In genomic region chr7:102988088-102988487, GRCh38 we compare ENCODE assay signal across 35 cellular contexts.
"Had no signal": no experiment of that assay in that cellular context is flagged by ENCODE, and none has a peak within 500 bp of the region (broad histone marks: within the 10 kb centered on the region; RNA-seq: fewer than 3 reads in every experiment).

No MANE protein-coding gene starts in this region.

- H3K4me3 ChIP-seq: adrenal gland, body of pancreas, colonic mucosa, dorsolateral prefrontal cortex had no signal

- ATAC-seq: activated CD4-positive, alpha-beta T cell treated with anti-CD3 and anti-CD28 coated beads for 36 hours; activated CD8-positive, alpha-beta memory T cell treated with anti-CD3 and anti-CD28 coated beads, Interleukin-2, amount 10 ng/mL, durations not matched to agents 7 days and 5 days; activated CD8-positive, alpha-beta T cell treated with anti-CD3 and anti-CD28 coated beads, Interleukin-2, amount 10 ng/mL, durations not matched to agents 7 days and 5 days; activated naive CD8-positive, alpha-beta T cell treated with anti-CD3 and anti-CD28 coated beads, Interleukin-2, amount 50 U/mL, for 24 hours; body of pancreas; esophagus mucosa; T-helper 17 cell had no signal

- H3K27me3 Mint-ChIP-seq: activated CD4-positive, alpha-beta memory T cell treated with anti-CD3 and anti-CD28 coated beads for 36 hours; activated CD4-positive, alpha-beta T cell treated with anti-CD3 and anti-CD28 coated beads for 36 hours; activated CD4-positive, alpha-beta T cell treated with anti-CD3 and anti-CD28 coated beads, Interleukin-2, amount 10 ng/mL, durations not matched to agents 24 days and 14 days; activated CD8-positive, alpha-beta memory T cell treated with anti-CD3 and anti-CD28 coated beads, Interleukin-2, amount 10 ng/mL, durations not matched to agents 7 days and 5 days; activated naive CD4-positive, alpha-beta T cell treated with anti-CD3 and anti-CD28 coated beads, Interleukin-2, amount 50 U/mL, for 24 hours; activated naive CD8-positive, alpha-beta T cell treated with anti-CD3 and anti-CD28 coated beads for 36 hours; activated naive CD8-positive, alpha-beta T cell treated with anti-CD3 and anti-CD28 coated beads, Interleukin-2, amount 50 U/mL, for 24 hours; dendritic cell treated with granulocyte-macrophage colony-stimulating factor and Interleukin-4, amounts not matched to agents 40 ng/mL and 50 ng/mL, for 4 days had no signal

- H3K4me3 Mint-ChIP-seq: activated CD4-positive, alpha-beta memory T cell treated with anti-CD3 and anti-CD28 coated beads for 36 hours; activated CD4-positive, alpha-beta T cell treated with anti-CD3 and anti-CD28 coated beads for 36 hours; activated CD4-positive, alpha-beta T cell treated with anti-CD3 and anti-CD28 coated beads, Interleukin-2, amount 10 ng/mL, durations not matched to agents 24 days and 14 days; activated CD8-positive, alpha-beta memory T cell treated with anti-CD3 and anti-CD28 coated beads, Interleukin-2, amount 10 ng/mL, durations not matched to agents 7 days and 5 days; activated CD8-positive, alpha-beta T cell treated with anti-CD3 and anti-CD28 coated beads, Interleukin-2, amount 10 ng/mL, durations not matched to agents 7 days and 5 days; activated naive CD4-positive, alpha-beta T cell treated with anti-CD3 and anti-CD28 coated beads for 36 hours; activated naive CD4-positive, alpha-beta T cell treated with anti-CD3 and anti-CD28 coated beads, Interleukin-2, amount 50 U/mL, for 24 hours; activated naive CD8-positive, alpha-beta T cell treated with anti-CD3 and anti-CD28 coated beads for 36 hours; activated naive CD8-positive, alpha-beta T cell treated with anti-CD3 and anti-CD28 coated beads, Interleukin-2, amount 50 U/mL, for 24 hours; activated T-helper 1 cell treated with anti-CD3 and anti-CD28 coated beads, Interleukin-12 subunit alpha, Interleukin-12 subunit beta, Interleukin-2, Interleukin-4 antibody, amounts not matched to agents 30 ng/mL and 10 ng/mL and 1 ng/mL, durations not matched to agents 14 hours and 24 hours and 36 hours; dendritic cell treated with granulocyte-macrophage colony-stimulating factor and Interleukin-4, amounts not matched to agents 40 ng/mL and 50 ng/mL, for 4 days; endodermal cell; T-helper 17 cell; T-helper 2 cell treated with Interferon-gamma antibody and Interleukin-4, amounts not matched to agents 5 μg/mL and 100 μg/mL, for 36 hours had no signal

- H3K27ac ChIP-seq: colonic mucosa had no signal

- FAIRE-seq: frontal cortex had no signal

- H3K27ac Mint-ChIP-seq: activated CD4-positive, alpha-beta memory T cell treated with anti-CD3 and anti-CD28 coated beads for 36 hours; activated CD4-positive, alpha-beta T cell treated with anti-CD3 and anti-CD28 coated beads for 36 hours; activated CD4-positive, alpha-beta T cell treated with anti-CD3 and anti-CD28 coated beads, Interleukin-2, amount 10 ng/mL, durations not matched to agents 24 days and 14 days; activated CD8-positive, alpha-beta memory T cell treated with anti-CD3 and anti-CD28 coated beads, Interleukin-2, amount 10 ng/mL, durations not matched to agents 7 days and 5 days; activated CD8-positive, alpha-beta T cell treated with anti-CD3 and anti-CD28 coated beads, Interleukin-2, amount 10 ng/mL, durations not matched to agents 7 days and 5 days; activated naive CD4-positive, alpha-beta T cell treated with anti-CD3 and anti-CD28 coated beads for 36 hours; activated naive CD4-positive, alpha-beta T cell treated with anti-CD3 and anti-CD28 coated beads, Interleukin-2, amount 50 U/mL, for 24 hours; activated naive CD8-positive, alpha-beta T cell treated with anti-CD3 and anti-CD28 coated beads for 36 hours; activated naive CD8-positive, alpha-beta T cell treated with anti-CD3 and anti-CD28 coated beads, Interleukin-2, amount 50 U/mL, for 24 hours; activated T-helper 1 cell treated with anti-CD3 and anti-CD28 coated beads, Interleukin-12 subunit alpha, Interleukin-12 subunit beta, Interleukin-2, Interleukin-4 antibody, amounts not matched to agents 30 ng/mL and 10 ng/mL and 1 ng/mL, durations not matched to agents 14 hours and 24 hours and 36 hours; activated T-helper 2 cell treated with anti-CD3 and anti-CD28 coated beads, Interferon-gamma antibody, Interleukin-2, Interleukin-4, amounts not matched to agents 10 μg/mL and 5 μg/mL and 100 μg/mL, durations not matched to agents 14 hours and 24 hours and 36 hours; dendritic cell treated with granulocyte-macrophage colony-stimulating factor and Interleukin-4, amounts not matched to agents 40 ng/mL and 50 ng/mL, for 4 days; endodermal cell; T-helper 17 cell; T-helper 2 cell treated with Interferon-gamma antibody and Interleukin-4, amounts not matched to agents 5 μg/mL and 100 μg/mL, for 36 hours had no signal

- H3K27me3 ChIP-seq: adrenal gland, body of pancreas, colonic mucosa, dorsolateral prefrontal cortex had no signal

- H3K9me3 ChIP-seq: adrenal gland, body of pancreas, colonic mucosa had no signal

- H3K36me3 ChIP-seq: adrenal gland, colonic mucosa had no signal

- H3K36me3 Mint-ChIP-seq: activated CD4-positive, alpha-beta memory T cell treated with anti-CD3 and anti-CD28 coated beads for 36 hours; activated CD8-positive, alpha-beta memory T cell treated with anti-CD3 and anti-CD28 coated beads, Interleukin-2, amount 10 ng/mL, durations not matched to agents 7 days and 5 days; activated naive CD4-positive, alpha-beta T cell treated with anti-CD3 and anti-CD28 coated beads, Interleukin-2, amount 50 U/mL, for 24 hours; activated naive CD8-positive, alpha-beta T cell treated with anti-CD3 and anti-CD28 coated beads for 36 hours had no signal

- DNase-seq: activated CD4-positive, alpha-beta memory T cell treated with anti-CD3 and anti-CD28 coated beads for 36 hours; activated CD4-positive, alpha-beta T cell treated with anti-CD3 and anti-CD28 coated beads for 36 hours; activated CD4-positive, alpha-beta T cell treated with anti-CD3 and anti-CD28 coated beads, Interleukin-2, amount 10 ng/mL, durations not matched to agents 24 days and 14 days; activated CD4-positive, CD25-positive, alpha-beta regulatory T cell; activated CD4-positive, CD25-positive, alpha-beta regulatory T cell treated with anti-CD3 and anti-CD28 coated beads, Interleukin-2, amount 50 U/mL, for 72 hours; activated CD8-positive, alpha-beta memory T cell treated with anti-CD3 and anti-CD28 coated beads, Interleukin-2, amount 10 ng/mL, durations not matched to agents 7 days and 5 days; activated CD8-positive, alpha-beta memory T cell treated with anti-CD3 and anti-CD28 coated beads, Interleukin-2, amount 50 U/mL, for 4 hours; activated CD8-positive, alpha-beta T cell treated with anti-CD3 and anti-CD28 coated beads, Interleukin-2, amount 10 ng/mL, durations not matched to agents 7 days and 5 days; activated effector memory CD4-positive, alpha-beta T cell treated with anti-CD3 and anti-CD28 coated beads, Interleukin-2, amount 50 U/mL, for 16 hours; activated naive CD4-positive, alpha-beta T cell treated with anti-CD3 and anti-CD28 coated beads for 36 hours; activated naive CD8-positive, alpha-beta T cell treated with anti-CD3 and anti-CD28 coated beads for 36 hours; activated naive CD8-positive, alpha-beta T cell treated with anti-CD3 and anti-CD28 coated beads, Interleukin-2, amount 50 U/mL, for 24 hours; activated T-cell treated with anti-CD3 and anti-CD28 coated beads, Interleukin-2, amount 50 U/mL, for 1 hour; activated T-cell treated with anti-CD3 and anti-CD28 coated beads, Interleukin-2, amount 50 U/mL, for 48 hours; adrenal gland; amygdala; aorta; body of pancreas; caudate nucleus; colonic mucosa; dorsolateral prefrontal cortex; effector memory CD4-positive, alpha-beta T cell; endodermal cell; foreskin fibroblast; head of caudate nucleus; T-helper 1 cell; T-helper 17 cell; T1000 had no signal

- H3K4me1 Mint-ChIP-seq: activated CD4-positive, alpha-beta T cell treated with anti-CD3 and anti-CD28 coated beads for 36 hours; activated naive CD4-positive, alpha-beta T cell treated with anti-CD3 and anti-CD28 coated beads, Interleukin-2, amount 50 U/mL, for 24 hours; activated naive CD8-positive, alpha-beta T cell treated with anti-CD3 and anti-CD28 coated beads for 36 hours; endodermal cell; T-helper 17 cell had no signal

- H3K9me3 Mint-ChIP-seq: activated CD4-positive, alpha-beta memory T cell treated with anti-CD3 and anti-CD28 coated beads for 36 hours; activated CD4-positive, alpha-beta T cell treated with anti-CD3 and anti-CD28 coated beads, Interleukin-2, amount 10 ng/mL, durations not matched to agents 24 days and 14 days; activated naive CD4-positive, alpha-beta T cell treated with anti-CD3 and anti-CD28 coated beads for 36 hours; activated naive CD4-positive, alpha-beta T cell treated with anti-CD3 and anti-CD28 coated beads, Interleukin-2, amount 50 U/mL, for 24 hours; activated naive CD8-positive, alpha-beta T cell treated with anti-CD3 and anti-CD28 coated beads for 36 hours; activated naive CD8-positive, alpha-beta T cell treated with anti-CD3 and anti-CD28 coated beads, Interleukin-2, amount 50 U/mL, for 24 hours; activated T-helper 1 cell treated with anti-CD3 and anti-CD28 coated beads, Interleukin-12 subunit alpha, Interleukin-12 subunit beta, Interleukin-2, Interleukin-4 antibody, amounts not matched to agents 30 ng/mL and 10 ng/mL and 1 ng/mL, durations not matched to agents 14 hours and 24 hours and 36 hours; activated T-helper 2 cell treated with anti-CD3 and anti-CD28 coated beads, Interferon-gamma antibody, Interleukin-2, Interleukin-4, amounts not matched to agents 10 μg/mL and 5 μg/mL and 100 μg/mL, durations not matched to agents 14 hours and 24 hours and 36 hours; dendritic cell treated with granulocyte-macrophage colony-stimulating factor and Interleukin-4, amounts not matched to agents 40 ng/mL and 50 ng/mL, for 4 days; endodermal cell; T-helper 2 cell treated with Interferon-gamma antibody and Interleukin-4, amounts not matched to agents 5 μg/mL and 100 μg/mL, for 36 hours had no signal
